10 cellular contexts compared by ENCODE assay signal in genomic region chr2:43175187-43175490, GRCh38. TPM values are rescaled to one million over a fixed set of nuclear protein-coding genes. Genes with fewer than 3 reads are reported as not detected.
DNase-seq lines count a peak whose midpoint lies in the region; ATAC-seq and TF ChIP-seq lines count a peak whose summit lies in the region.
"Had no signal": no experiment of that assay in that cellular context is flagged by ENCODE, and none has a peak within 500 bp of the region (broad histone marks: within the 10 kb centered on the region; RNA-seq: fewer than 3 reads in every experiment).

No MANE protein-coding gene starts in this region.

- TF ChIP-seq CTCF in breast epithelium (IDR thresholded peaks at IDR 0.05) = no peak
- no peak for TF ChIP-seq CTCF in MCF 10A (IDR thresholded peaks at IDR 0.05; ENCODE audit: unreplicated experiment)
- TF ChIP-seq CTCF in astrocyte of the spinal cord (IDR thresholded peaks at IDR 0.05; ENCODE audit: low read depth, low read length) = no peak
- no peak for TF ChIP-seq CTCF in right lobe of liver (IDR thresholded peaks at IDR 0.05)
- no peak for TF ChIP-seq CTCF in upper lobe of right lung (IDR thresholded peaks at IDR 0.05)

- H3K9me3 Mint-ChIP-seq in MCF 10A (ENCODE audit: unreplicated experiment) = no peaks in the 10 kb centered on the region

- in situ Hi-C loops in astrocyte of the spinal cord (cut with HindIII; ENCODE audit: low sequenced_read_pairs) = no loop called here

- peaks cover 34% of the 10 kb centered on the region for H3K4me1 Mint-ChIP-seq in MCF 10A (ENCODE audit: insufficient read depth, unreplicated experiment)

- H3K27me3 ChIP-seq in breast epithelium (no peaks in the 10 kb centered on the region), right lobe of liver (no peaks in the 10 kb centered on the region), upper lobe of right lung (no peaks in the 10 kb centered on the region)
- H3K27me3 ChIP-seq: ovary had no signal

- H3K36me3 ChIP-seq in breast epithelium (no peaks in the 10 kb centered on the region), right lobe of liver (no peaks in the 10 kb centered on the region), upper lobe of right lung (no peaks in the 10 kb centered on the region)
- H3K36me3 ChIP-seq: ovary had no signal

- H3K9me3 ChIP-seq in breast epithelium = peaks cover 12 to 17% of the 10 kb centered on the region in 2 donors
- H3K9me3 ChIP-seq in right lobe of liver = no peaks in the 10 kb centered on the region
- H3K9me3 ChIP-seq in upper lobe of right lung = no peaks in the 10 kb centered on the region
- H3K9me3 ChIP-seq: ovary had no signal

- DNase-seq in breast epithelium (ENCODE audit: low spot score in 2 of 2) = no peak
- DNase-seq in MCF 10A (ENCODE audit: unreplicated experiment) = no peak
- DNase-seq in astrocyte of the spinal cord (ENCODE audit: low read depth, low spot score) = peak; percentile 61
- DNase-seq in right lobe of liver = no peak
- no peak for DNase-seq in upper lobe of right lung
- no peak for DNase-seq in NK-92 (lab: John Stamatoyannopoulos, UW; ENCODE audit: unreplicated experiment)
- DNase-seq in posterior cingulate gyrus = no peak
- DNase-seq: ovary had no signal

- POLR2A ChIA-PET in MCF 10A (lab: Yijun Ruan, JAX) = interaction anchor here (0.6 to 12.3 kb wide), 2 partner anchors 17 to 48 kb away, joined by 4 to 329 read pairs; partner anchors contain the start of gene ZFP36L2

- no peak overlapping the region for H3K4me3 Mint-ChIP-seq in MCF 10A (ENCODE audit: unreplicated experiment)

- intact Hi-C loops in breast epithelium (cut with DNase I; ENCODE audit: low total_unique reads) (loop anchor here (2.0 kb wide), 1 partner anchor 42 kb away; no protein-coding TSS in a partner anchor), MCF 10A (cut with micrococcal nuclease) (no loop called here), right lobe of liver (cut with DNase I) (no loop called here), upper lobe of right lung (cut with DNase I) (no loop called here), posterior cingulate gyrus (cut with DNase I) (no loop called here)

- CTCF ChIA-PET in MCF 10A (lab: Yijun Ruan, JAX) = interaction anchor here (0.7 kb wide), 2 partner anchors 8 to 15 kb away, joined by 6 read pairs; no protein-coding TSS in a partner anchor

- H3K27ac ChIP-seq in breast epithelium = peak overlapping the region; percentile 35 to 73
- H3K27ac ChIP-seq in right lobe of liver = peak overlapping the region; percentile 40 to 66 (median 65)
- peak overlapping the region; percentile 78 for H3K27ac ChIP-seq in upper lobe of right lung
- H3K27ac ChIP-seq: ovary, VCaP had no signal

- no TSS peak for BruUV-seq in MCF 10A (replicated peaks; lab: Mats Ljungman, UMichigan)

- H3K4me1 ChIP-seq in breast epithelium (peaks cover 4% of the 10 kb centered on the region in 2 donors), right lobe of liver (peaks cover 0 to 20% (median 11%) of the 10 kb centered on the region in 4 donors), upper lobe of right lung (peaks cover 56% of the 10 kb centered on the region)

- H3K4me3 ChIP-seq in breast epithelium (no peak overlapping the region), astrocyte of the spinal cord (ENCODE audit: low read depth, low read length) (no peak overlapping the region), right lobe of liver (no peak overlapping the region), upper lobe of right lung (no peak overlapping the region)
- H3K4me3 ChIP-seq: ovary had no signal

- ATAC-seq in right lobe of liver (no peak), upper lobe of right lung (no peak), GM21723 (IDR thresholded peaks at IDR 0.05; ENCODE audit: unreplicated experiment) (no peak)

- no peak overlapping the region for H3K27ac Mint-ChIP-seq in MCF 10A (ENCODE audit: low read depth, unreplicated experiment)

- H3K27me3 Mint-ChIP-seq in MCF 10A (ENCODE audit: insufficient read depth, unreplicated experiment) = no peaks in the 10 kb centered on the region

- TF ChIP-seq POLR2A in breast epithelium (IDR thresholded peaks at IDR 0.05) = no peak
- TF ChIP-seq POLR2A in right lobe of liver (IDR thresholded peaks at IDR 0.05) = no peak

- H3K36me3 Mint-ChIP-seq in MCF 10A (ENCODE audit: insufficient read depth, unreplicated experiment) = no peaks in the 10 kb centered on the region

RNA-seq across cellular contexts. Expression of gene ZFP36L2, which starts 51.3 kb away (rescaled TPM):
- total RNA-seq in breast epithelium = 100 to 1,000 TPM; 111 to 155 (median 124) TPM
- total RNA-seq in MCF 10A (2022) = 107 and 162 TPM in 2 replicates
- total RNA-seq in right lobe of liver = 10 to 100 TPM; 20.8 to 50.0 (median 33.6) TPM
- 139 TPM for total RNA-seq in upper lobe of right lung
